29 cellular contexts compared by ENCODE assay signal in the genomic region with DNA sequence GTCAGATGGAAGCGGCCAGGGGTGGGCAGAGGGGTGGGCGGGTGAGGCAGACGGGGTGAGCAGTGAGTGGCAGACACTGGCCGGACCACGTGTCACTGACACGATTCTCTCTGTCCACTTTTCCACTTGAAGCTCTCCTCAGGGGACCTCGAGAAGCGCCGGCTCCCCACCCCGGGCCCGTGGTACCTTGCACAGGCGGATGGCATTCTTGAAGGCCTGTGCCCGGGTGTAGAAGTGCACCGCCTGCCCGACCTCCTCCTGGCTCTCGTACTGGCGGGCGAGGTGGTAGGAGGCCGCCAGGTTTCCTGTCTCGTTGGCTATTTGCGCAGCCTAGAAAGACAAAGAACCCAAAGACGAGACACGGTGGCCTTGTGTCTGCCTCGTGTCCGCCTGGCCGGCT. TPM values are rescaled to one million over a fixed set of nuclear protein-coding genes. Genes with fewer than 3 reads are reported as not detected.
"Had no signal": no experiment of that assay in that cellular context is flagged by ENCODE, and none has a peak within 500 bp of the region (broad histone marks: within the 10 kb centered on the region; RNA-seq: fewer than 3 reads in every experiment).

No MANE protein-coding gene starts in this region.

- H3K4me3 Mint-ChIP-seq: dendritic cell treated with granulocyte-macrophage colony-stimulating factor and Interleukin-4, amounts not matched to agents 40 ng/mL and 50 ng/mL, for 4 days; endodermal cell had no signal

- H3K27ac Mint-ChIP-seq: dendritic cell treated with granulocyte-macrophage colony-stimulating factor and Interleukin-4, amounts not matched to agents 40 ng/mL and 50 ng/mL, for 4 days; endodermal cell had no signal

- H3K9me3 ChIP-seq: colonic mucosa, esophagus muscularis mucosa, esophagus squamous epithelium, gastrocnemius medialis, gastroesophageal sphincter, heart left ventricle, heart right ventricle had no signal

- H3K4me3 ChIP-seq: colonic mucosa, coronary artery, dorsolateral prefrontal cortex, esophagus muscularis mucosa, esophagus squamous epithelium, gastrocnemius medialis, gastroesophageal sphincter, heart left ventricle, heart right ventricle had no signal

- H3K4me1 Mint-ChIP-seq: endodermal cell had no signal

- ATAC-seq: effector memory CD8-positive, alpha-beta T cell; esophagus mucosa; foreskin keratinocyte; gastrocnemius medialis; gastroesophageal sphincter; heart left ventricle; heart right ventricle had no signal

- H3K27me3 Mint-ChIP-seq: effector memory CD8-positive, alpha-beta T cell had no signal

- H3K9me3 Mint-ChIP-seq: dendritic cell treated with granulocyte-macrophage colony-stimulating factor and Interleukin-4, amounts not matched to agents 40 ng/mL and 50 ng/mL, for 4 days; effector memory CD8-positive, alpha-beta T cell; endodermal cell had no signal

- H3K27ac ChIP-seq: colonic mucosa, coronary artery, dorsolateral prefrontal cortex, epithelial cell of prostate, esophagus muscularis mucosa, esophagus squamous epithelium, foreskin keratinocyte, gastrocnemius medialis, gastroesophageal sphincter, heart left ventricle, heart right ventricle had no signal

- H3K4me1 ChIP-seq: colonic mucosa, foreskin keratinocyte, gastrocnemius medialis had no signal

- DNase-seq: colonic mucosa; cortex of kidney; dermis blood vessel endothelial cell; dorsolateral prefrontal cortex; effector CD4-positive, alpha-beta T cell; effector CD8-positive, alpha-beta T cell; effector memory CD4-positive, alpha-beta T cell; effector memory CD8-positive, alpha-beta T cell; endodermal cell; erythroblast; esophagus squamous epithelium; foreskin keratinocyte; foreskin melanocyte; gastrocnemius medialis; glutamatergic neuron; head of caudate nucleus; heart left ventricle had no signal

- H3K27me3 ChIP-seq: colonic mucosa, dorsolateral prefrontal cortex, esophagus muscularis mucosa, esophagus squamous epithelium, gastrocnemius medialis, gastroesophageal sphincter, heart left ventricle, heart right ventricle had no signal

- H3K36me3 ChIP-seq: colonic mucosa, gastrocnemius medialis had no signal

RNA-seq across cellular contexts. Expression of gene TMEM204, which starts 9.1 kb away (rescaled TPM):
- total RNA-seq: endodermal cell, epithelial cell of proximal tubule had no signal

RNA-seq across cellular contexts. Expression of gene PTX4, which starts 35.6 kb away (rescaled TPM):
- total RNA-seq: colonic mucosa, dermis blood vessel endothelial cell, endodermal cell, epithelial cell of proximal tubule, esophagus mucosa, esophagus squamous epithelium, fibroblast of lung, foreskin keratinocyte, frontal cortex, heart right ventricle had no signal
- polyA plus RNA-seq: endothelial cell of umbilical vein, esophagus, fibroblast of lung, foreskin keratinocyte, heart right ventricle had no signal
